Comparison of ENCODE assay signal across 1 cellular context in the genomic region with DNA sequence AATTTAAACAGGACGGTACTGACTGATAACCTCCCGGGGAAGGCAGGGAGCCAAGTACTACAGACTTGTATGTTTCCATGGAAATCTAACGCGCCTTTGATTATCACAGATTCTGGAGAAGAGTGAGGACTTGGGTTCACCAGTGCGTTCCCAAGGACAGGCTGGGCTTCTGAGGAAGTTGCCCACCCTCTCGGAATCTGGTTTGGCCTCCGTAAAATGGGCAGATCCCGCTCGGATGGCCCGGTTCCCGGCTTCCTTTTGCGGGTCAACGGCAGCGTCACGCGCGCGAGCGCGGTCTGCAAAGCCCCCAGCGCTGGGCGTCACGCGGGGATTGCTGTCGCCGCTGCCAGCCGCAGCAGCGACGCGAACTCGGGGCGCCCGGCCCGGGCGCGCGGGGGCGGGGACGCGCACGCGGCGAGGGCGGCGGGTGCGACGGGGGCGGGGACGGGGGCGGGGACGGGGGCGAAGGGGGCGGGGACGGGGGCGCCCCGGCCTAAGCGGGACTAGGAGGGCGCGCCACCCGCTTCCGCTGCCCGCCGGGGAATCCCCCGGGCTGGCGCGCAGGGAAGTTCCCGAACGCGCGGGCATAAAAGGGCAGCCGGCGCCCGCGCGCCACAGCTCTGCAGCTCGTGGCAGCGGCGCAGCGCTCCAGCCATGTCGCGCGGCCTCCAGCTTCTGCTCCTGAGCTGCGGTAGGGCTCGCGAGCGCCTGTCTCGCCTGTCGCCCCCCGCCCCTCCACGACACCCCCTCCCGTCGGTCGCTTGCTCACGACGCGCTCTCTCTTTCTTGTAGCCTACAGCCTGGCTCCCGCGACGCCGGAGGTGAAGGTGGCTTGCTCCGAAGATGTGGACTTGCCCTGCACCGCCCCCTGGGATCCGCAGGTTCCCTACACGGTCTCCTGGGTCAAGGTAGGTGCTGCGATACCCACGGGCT.
TF ChIP-seq lines count a peak whose summit lies in the region.

CD83 (plus strand) TSS at position 615 of the 933 bp plus-strand sequence; CDS start at position 655, 40 bp downstream.

TF ChIP-seq in neural cell, 6 proteins besides CTCF, POLR2A, EP300 and RAD21 (continued from another document):
- TF ChIP-seq EZH2 (IDR thresholded peaks at IDR 0.05; ENCODE audit: borderline replicate concordance, insufficient read depth, low read length, poor library complexity, severe bottlenecking) (no peak), POLR2AphosphoS5 (IDR thresholded peaks at IDR 0.05) (no peak)
